ENCODE assay signal across 14 cellular contexts in genomic region chr3:112407214-112407887, GRCh38.
DNase-seq lines count a peak whose midpoint lies in the region; ATAC-seq and TF ChIP-seq lines count a peak whose summit lies in the region.
"Had no signal": no experiment of that assay in that cellular context is flagged by ENCODE, and none has a peak within 500 bp of the region (broad histone marks: within the 10 kb centered on the region; RNA-seq: fewer than 3 reads in every experiment).

No MANE protein-coding gene starts in this region.

- intact Hi-C loops in prostate gland (cut with DNase I) (no loop called here), PC-3 (cut with micrococcal nuclease) (no loop called here)

- H3K4me3 ChIP-seq in prostate gland (no peak overlapping the region), tibial nerve (no peak overlapping the region), SK-N-SH (ENCODE audit: low read depth in 2 of 2, low read length in 1 of 2) (no peak overlapping the region), PC-3 (ENCODE audit: low read length) (no peak overlapping the region)

- TF ChIP-seq EP300 in tibial nerve (IDR thresholded peaks at IDR 0.05), result no peak
- TF ChIP-seq EP300 in SK-N-SH (IDR thresholded peaks at IDR 0.05; ENCODE audit: borderline replicate concordance in 1 of 2, low read depth in 1 of 2, low read length in 1 of 2), result no peak

- POLR2A ChIA-PET in SK-N-SH (lab: Yijun Ruan, JAX) (no interaction called here), PC-3 (lab: Charles Lee; ENCODE audit: unreplicated experiment) (interaction anchor here (0.6 kb wide), 1 partner anchor 88 kb away, joined by 8 read pairs; no protein-coding TSS in a partner anchor)

- peak; percentile 54 for ATAC-seq in GM18867 (IDR thresholded peaks at IDR 0.05; ENCODE audit: unreplicated experiment)
- peak; percentile 48 for ATAC-seq in HG02981 (IDR thresholded peaks at IDR 0.05; ENCODE audit: unreplicated experiment)
- ATAC-seq in PC-3, result no peak
- ATAC-seq: left cardiac atrium had no signal

- H3K9me2 ChIP-seq in SK-N-SH (no peaks in the 10 kb centered on the region), PC-3 (replicated peaks; ENCODE audit: low read length) (no peaks in the 10 kb centered on the region)

- H4K20me1 ChIP-seq in SK-N-SH (ENCODE audit: insufficient read depth) (no peaks in the 10 kb centered on the region), PC-3 (ENCODE audit: low read length) (no peaks in the 10 kb centered on the region)

- peak in 1 of 61 donors; percentile 7 for DNase-seq in caudate nucleus (lab: John Stamatoyannopoulos, UW)
- no peak for DNase-seq in prostate gland (ENCODE audit: low spot score)
- DNase-seq in tibial nerve (ENCODE audit: low spot score in 2 of 2), result no peak
- no peak for DNase-seq in AML-193 (lab: John Stamatoyannopoulos, UW)
- DNase-seq in SK-N-SH, result no peak
- DNase-seq in PC-3, result no peak
- DNase-seq: activated naive CD4-positive, alpha-beta T cell treated with Interleukin-2 at 50 U/mL for 16 hours; left cardiac atrium; NCI-H187 treated with DMSO at 0.1 percent for 48 hours; stimulated activated CD4-positive, alpha-beta T cell treated with anti-CD3 and anti-CD28 coated beads, Interleukin-15, amount 100 ng/mL, for 24 hours; SW 1271 had no signal

- no peak for TF ChIP-seq RAD21 in SK-N-SH (IDR thresholded peaks at IDR 0.05; ENCODE audit: low read length)

- BruUV-seq in PC-3 (replicated peaks; lab: Mats Ljungman, UMichigan), result no TSS peak

- CTCF ChIA-PET in SK-N-SH (lab: Yijun Ruan, JAX) (no interaction called here), PC-3 (lab: Charles Lee) (no interaction called here)

- H3K4me1 ChIP-seq in prostate gland (replicated peaks) (no peaks in the 10 kb centered on the region), tibial nerve (peaks cover 0 to 8% (median 0%) of the 10 kb centered on the region in 4 donors), SK-N-SH (ENCODE audit: control insufficient read depth in 1 of 2, insufficient read depth in 2 of 2, low read depth in 1 of 2, low read length in 1 of 2) (no peaks in the 10 kb centered on the region), PC-3 (ENCODE audit: insufficient read depth, low read length) (no peaks in the 10 kb centered on the region)

- H3K36me3 ChIP-seq in prostate gland (no peaks in the 10 kb centered on the region), tibial nerve (no peaks in the 10 kb centered on the region), SK-N-SH (replicated peaks in 1 of 2; ENCODE audit: control insufficient read depth in 1 of 2, insufficient read depth in 2 of 2, low read length in 1 of 2) (no peaks in the 10 kb centered on the region), PC-3 (ENCODE audit: low read depth, low read length) (no peaks in the 10 kb centered on the region)

- 11% methylated on average over 6 of the region's 6 CpGs for WGBS in prostate gland
- WGBS in tibial nerve, 2 donors, result 45 to 52% methylated on average over 6 of the region's 6 CpGs
- 67% methylated on average over 6 of the region's 6 CpGs for WGBS in SK-N-SH (ENCODE audit: low lambda C conversion rate)

- no peaks in the 10 kb centered on the region for H3K9me3 ChIP-seq in prostate gland
- no peaks in the 10 kb centered on the region for H3K9me3 ChIP-seq in tibial nerve
- no peaks in the 10 kb centered on the region for H3K9me3 ChIP-seq in SK-N-SH
- H3K9me3 ChIP-seq in PC-3 (ENCODE audit: low read length), result no peaks in the 10 kb centered on the region

- no peaks in the 10 kb centered on the region for H3K79me2 ChIP-seq in SK-N-SH (ENCODE audit: insufficient read depth)
- H3K79me2 ChIP-seq in PC-3 (ENCODE audit: low read length), result no peaks in the 10 kb centered on the region

- H3K27me3 ChIP-seq in prostate gland (replicated peaks; ENCODE audit: insufficient read depth), result no peaks in the 10 kb centered on the region
- H3K27me3 ChIP-seq in tibial nerve, result no peaks in the 10 kb centered on the region
- no peaks in the 10 kb centered on the region for H3K27me3 ChIP-seq in SK-N-SH (ENCODE audit: insufficient read depth)
- H3K27me3 ChIP-seq in PC-3 (ENCODE audit: low read length), result peaks cover 30% of the 10 kb centered on the region

- H3K9ac ChIP-seq in SK-N-SH (no peak overlapping the region), PC-3 (ENCODE audit: low read length) (no peak overlapping the region)

- no peaks in the 10 kb centered on the region for H3F3A ChIP-seq in SK-N-SH (replicated peaks; ENCODE audit: insufficient read depth)
- no peaks in the 10 kb centered on the region for H3F3A ChIP-seq in PC-3 (ENCODE audit: low read length, unreplicated experiment)

- no peak for TF ChIP-seq POLR2A in prostate gland (IDR thresholded peaks at IDR 0.05)
- no peak for TF ChIP-seq POLR2A in tibial nerve (IDR thresholded peaks at IDR 0.05)

- H3K4me2 ChIP-seq in SK-N-SH (no peak overlapping the region), PC-3 (ENCODE audit: low read length) (no peak overlapping the region)

- H3K27ac ChIP-seq in caudate nucleus (ENCODE audit: low read depth, low read length) (peak overlapping the region; percentile 42), prostate gland (peak overlapping the region; percentile 39 to 55), tibial nerve (peak overlapping the region in 2 of 4 donors; percentile 43 to 46), SK-N-SH (ENCODE audit: low read depth in 2 of 2, low read length in 1 of 2) (no peak overlapping the region), PC-3 (ENCODE audit: low read length) (no peak overlapping the region)
- H3K27ac ChIP-seq: HL-60 had no signal

- no peak overlapping the region for H2AFZ ChIP-seq in SK-N-SH (ENCODE audit: low read depth)
- H2AFZ ChIP-seq in PC-3 (ENCODE audit: low read length), result no peak overlapping the region

- TF ChIP-seq CTCF in prostate gland (IDR thresholded peaks at IDR 0.05) (no peak), tibial nerve (IDR thresholded peaks at IDR 0.05) (no peak), SK-N-SH (IDR thresholded peaks at IDR 0.05) (no peak), PC-3 (conservative IDR thresholded peaks at IDR 0.05; ENCODE audit: low read depth, low read length) (no peak)

TF ChIP-seq in SK-N-SH, 30 proteins besides CTCF, POLR2A, EP300 and RAD21:
- TF ChIP-seq USF1 (IDR thresholded peaks at IDR 0.05; ENCODE audit: borderline replicate concordance, low read depth), result no peak
- TF ChIP-seq USF2 (IDR thresholded peaks at IDR 0.05; ENCODE audit: borderline replicate concordance, low read depth, low read length), result no peak
- no peak for TF ChIP-seq YY1 (IDR thresholded peaks at IDR 0.05; ENCODE audit: low read depth)
- no peak for TF ChIP-seq EZH2phosphoT487 (IDR thresholded peaks at IDR 0.05; ENCODE audit: borderline replicate concordance, low read depth)
- TF ChIP-seq, protein P1, sequence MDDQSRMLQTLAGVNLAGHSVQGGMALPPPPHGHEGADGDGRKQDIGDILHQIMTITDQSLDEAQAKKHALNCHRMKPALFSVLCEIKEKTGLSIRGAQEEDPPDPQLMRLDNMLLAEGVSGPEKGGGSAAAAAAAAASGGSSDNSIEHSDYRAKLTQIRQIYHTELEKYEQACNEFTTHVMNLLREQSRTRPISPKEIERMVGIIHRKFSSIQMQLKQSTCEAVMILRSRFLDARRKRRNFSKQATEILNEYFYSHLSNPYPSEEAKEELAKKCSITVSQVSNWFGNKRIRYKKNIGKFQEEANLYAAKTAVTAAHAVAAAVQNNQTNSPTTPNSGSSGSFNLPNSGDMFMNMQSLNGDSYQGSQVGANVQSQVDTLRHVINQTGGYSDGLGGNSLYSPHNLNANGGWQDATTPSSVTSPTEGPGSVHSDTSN (IDR thresholded peaks at IDR 0.05), result no peak
- TF ChIP-seq RCOR1 (IDR thresholded peaks at IDR 0.05; ENCODE audit: low read length), result no peak
- TF ChIP-seq NRF1 (IDR thresholded peaks at IDR 0.05; ENCODE audit: low read depth, low read length), result no peak
- no peak for TF ChIP-seq RFX5 (IDR thresholded peaks at IDR 0.05; ENCODE audit: low read length)
- no peak for TF ChIP-seq TCF12 (IDR thresholded peaks at IDR 0.05)

Comparison
In these comparisons a context has a peak if more than half of its experiments do, and no peak if none do; other contexts are left out.
1. H3K27ac ChIP-seq: peak in caudate nucleus (single experiment) and prostate gland (2 of 2); none in SK-N-SH (0 of 2) and PC-3 (single experiment).